Comparison of ENCODE assay signal across 20 cellular contexts in genomic region chr5:56059854-56060253, GRCh38.
DNase-seq lines count a peak whose midpoint lies in the region; ATAC-seq and TF ChIP-seq lines count a peak whose summit lies in the region.
"Had no signal": no experiment of that assay in that cellular context is flagged by ENCODE, and none has a peak within 500 bp of the region (broad histone marks: within the 10 kb centered on the region; RNA-seq: fewer than 3 reads in every experiment).

No MANE protein-coding gene starts in this region.

- H4K5ac ChIP-seq in mesendoderm (ENCODE audit: low read length), result no peak overlapping the region

- ATAC-seq in HG02798 (IDR thresholded peaks at IDR 0.05; ENCODE audit: poor library complexity, unreplicated experiment), result no peak

- H3K4me1 ChIP-seq in BLaER1 treated with 17β-estradiol and CSF1 and Interleukin-3, amounts not matched to agents 10 nM and 100 nM, result peaks cover 32 to 57% (median 45%) of the 10 kb centered on the region in 10 experiments
- H3K4me1 ChIP-seq in CD4-positive, alpha-beta memory T cell (ENCODE audit: insufficient read depth, low read length), result peaks cover 62% of the 10 kb centered on the region
- H3K4me1 ChIP-seq in mesendoderm (ENCODE audit: control insufficient read depth, low read depth, low read length), result no peaks in the 10 kb centered on the region

- BruUV-seq in Calu3 (replicated peaks; lab: Mats Ljungman, UMichigan), result no TSS peak

- no peaks in the 10 kb centered on the region for H3K9me3 Mint-ChIP-seq in CD4-positive, alpha-beta memory T cell
- no peaks in the 10 kb centered on the region for H3K9me3 Mint-ChIP-seq in Calu3 (ENCODE audit: low read depth, unreplicated experiment)

- no peak for DNase-seq in CD4-positive, alpha-beta memory T cell
- DNase-seq in mesendoderm (peak; percentile 75), EL (no peak), NAMALWA (ENCODE audit: low spot score) (no peak), Calu3 (no peak)
- DNase-seq: DND-41, GDM1, Karpas-422, MM.1S, NCI-H1105 treated with DMSO at 0.1 percent for 48 hours, NCI-H1930, NCI-H2171 treated with DMSO at 0.1 percent for 48 hours, NCI-H748 treated with DMSO at 0.1 percent for 48 hours, OCI-M1, RPMI8226, SIG-M5 had no signal

- no peaks in the 10 kb centered on the region for H3K79me1 ChIP-seq in mesendoderm (ENCODE audit: low read length)

- H2BK120ac ChIP-seq in mesendoderm (ENCODE audit: low read depth, low read length), result no peak overlapping the region

- peaks cover 0 to 13% (median 0%) of the 10 kb centered on the region in 11 experiments; a peak in 6 of 22 replicates for H3K9me3 ChIP-seq in BLaER1 treated with 17β-estradiol and CSF1 and Interleukin-3, amounts not matched to agents 10 nM and 100 nM (replicated peaks in 1 of 11)
- no peaks in the 10 kb centered on the region for H3K9me3 ChIP-seq in CD4-positive, alpha-beta memory T cell (ENCODE audit: control insufficient read depth in 1 of 2, low read length in 2 of 2)

- no peak overlapping the region for H3K23ac ChIP-seq in mesendoderm (ENCODE audit: low read length)

- H3K27me3 ChIP-seq in BLaER1 treated with 17β-estradiol and CSF1 and Interleukin-3, amounts not matched to agents 10 nM and 100 nM, result no peaks in the 10 kb centered on the region
- H3K27me3 ChIP-seq in CD4-positive, alpha-beta memory T cell (ENCODE audit: insufficient read depth, low read length), result no peaks in the 10 kb centered on the region
- no peaks in the 10 kb centered on the region for H3K27me3 ChIP-seq in mesendoderm (ENCODE audit: insufficient read depth, low read length, poor library complexity)

- peaks cover 43 to 65% (median 56%) of the 10 kb centered on the region in 4 donors for H3K4me1 Mint-ChIP-seq in CD4-positive, alpha-beta memory T cell
- H3K4me1 Mint-ChIP-seq in Calu3 (ENCODE audit: low read depth, unreplicated experiment), result peaks cover 16% of the 10 kb centered on the region

- TF ChIP-seq CTCF in VCaP (conservative IDR thresholded peaks at IDR 0.05) (no peak), Calu3 (IDR thresholded peaks at IDR 0.05; ENCODE audit: unreplicated experiment) (no peak)

- H3K4me3 ChIP-seq in BLaER1 treated with 17β-estradiol and CSF1 and Interleukin-3, amounts not matched to agents 10 nM and 100 nM, result no peak overlapping the region
- no peak overlapping the region for H3K4me3 ChIP-seq in CD4-positive, alpha-beta memory T cell (ENCODE audit: low read length in 2 of 2)
- H3K4me3 ChIP-seq in mesendoderm (ENCODE audit: low read length), result no peak overlapping the region

- H3K18ac ChIP-seq in mesendoderm (ENCODE audit: low read length), result no peak overlapping the region

- POLR2A ChIA-PET in CD4-positive, alpha-beta memory T cell (lab: Charles Lee; ENCODE audit: partially characterized antibody), result interaction anchor here (1.1 to 2.7 kb wide), 4 partner anchors 10 to 57 kb away, joined by 3 to 10 read pairs (median 6); no protein-coding TSS in a partner anchor

- no peak overlapping the region for H3K27ac ChIP-seq in BLaER1 treated with 17β-estradiol and CSF1 and Interleukin-3, amounts not matched to agents 10 nM and 100 nM
- no peak overlapping the region for H3K27ac ChIP-seq in CD4-positive, alpha-beta memory T cell (ENCODE audit: low read depth, low read length)
- H3K27ac ChIP-seq in VCaP (peak overlapping the region; percentile 77; the same call in 1 of the 2 replicates), mesendoderm (ENCODE audit: low read depth, low read length) (no peak overlapping the region)
- H3K27ac ChIP-seq: C4-2B had no signal

- H3K9ac ChIP-seq in BLaER1 treated with 17β-estradiol and CSF1 and Interleukin-3, amounts not matched to agents 10 nM and 100 nM, result no peak overlapping the region
- no peak overlapping the region for H3K9ac ChIP-seq in mesendoderm (ENCODE audit: low read length)

- H3K36me3 Mint-ChIP-seq in CD4-positive, alpha-beta memory T cell, result no peaks in the 10 kb centered on the region
- peaks cover 5% of the 10 kb centered on the region for H3K36me3 Mint-ChIP-seq in Calu3 (ENCODE audit: insufficient read depth, unreplicated experiment)

- H2BK5ac ChIP-seq in mesendoderm (ENCODE audit: low read length), result no peak overlapping the region

- intact Hi-C loops in CD4-positive, alpha-beta memory T cell (cut with micrococcal nuclease), result loop anchor here (2.0 to 5.0 kb wide), 4 partner anchors 41 to 132 kb away; partner anchors contain the start of gene IL6ST
- intact Hi-C loops in Calu3 (cut with micrococcal nuclease; ENCODE audit: unreplicated experiment), result loop anchor here (5.0 kb wide), 1 partner anchor 68 kb away; the partner anchor contains the start of gene IL6ST

- H3K56ac ChIP-seq in mesendoderm (ENCODE audit: low read length), result peak overlapping the region; percentile 25

- no peaks in the 10 kb centered on the region for H3K27me3 Mint-ChIP-seq in CD4-positive, alpha-beta memory T cell
- no peaks in the 10 kb centered on the region for H3K27me3 Mint-ChIP-seq in Calu3 (ENCODE audit: unreplicated experiment)

- no peak overlapping the region for H2BK15ac ChIP-seq in mesendoderm (replicated peaks; ENCODE audit: low read depth)

- H3K4ac ChIP-seq in mesendoderm (ENCODE audit: low read depth, low read length), result no peak overlapping the region

- H3K36me3 ChIP-seq in BLaER1 treated with 17β-estradiol and CSF1 and Interleukin-3, amounts not matched to agents 10 nM and 100 nM, result no peaks in the 10 kb centered on the region
- no peaks in the 10 kb centered on the region for H3K36me3 ChIP-seq in CD4-positive, alpha-beta memory T cell (ENCODE audit: insufficient read depth, low read length)
- H3K36me3 ChIP-seq in mesendoderm (ENCODE audit: control insufficient read depth, insufficient read depth, low read length), result no peaks in the 10 kb centered on the region

- peak overlapping the region in 5 of 7 donors; percentile 13 to 90 (median 41) for H3K27ac Mint-ChIP-seq in CD4-positive, alpha-beta memory T cell
- no peak overlapping the region for H3K27ac Mint-ChIP-seq in Calu3 (ENCODE audit: unreplicated experiment)

- no peak overlapping the region for H4K8ac ChIP-seq in mesendoderm (ENCODE audit: low read depth, low read length)

- H2AK5ac ChIP-seq in mesendoderm (ENCODE audit: low read length), result no peak overlapping the region

- peak overlapping the region in 3 of 8 donors; percentile 13 to 50 (median 24) for H3K4me3 Mint-ChIP-seq in CD4-positive, alpha-beta memory T cell
- no peak overlapping the region for H3K4me3 Mint-ChIP-seq in Calu3 (ENCODE audit: low read depth, unreplicated experiment)

- CTCF ChIA-PET in CD4-positive, alpha-beta memory T cell (lab: Charles Lee; ENCODE audit: partially characterized antibody), result interaction anchor here (1.0 to 1.4 kb wide), 2 partner anchors 9 to 12 kb away, joined by 3 read pairs; no protein-coding TSS in a partner anchor
- CTCF ChIA-PET in Calu3 (lab: Charles Lee), result no interaction called here

- no peaks in the 10 kb centered on the region for H4K20me1 ChIP-seq in BLaER1 treated with 17β-estradiol and CSF1 and Interleukin-3, amounts not matched to agents 10 nM and 100 nM

- H3K79me2 ChIP-seq in mesendoderm (ENCODE audit: control insufficient read depth, insufficient read depth, low read length), result no peaks in the 10 kb centered on the region

- no CpG with 5 or more reads among the region's 8 CpGs for WGBS in mesendoderm (ENCODE audit: extremely low coverage, insufficient coverage, low lambda C conversion rate)

- H3K4me2 ChIP-seq in BLaER1 treated with 17β-estradiol and CSF1 and Interleukin-3, amounts not matched to agents 10 nM and 100 nM, result peak overlapping the region in 8 of 11 experiments; percentile 33 to 74 (median 51); a peak in 11 of 22 replicates
- H3K4me2 ChIP-seq in mesendoderm (ENCODE audit: low read length), result no peak overlapping the region
